In the genomic region with DNA sequence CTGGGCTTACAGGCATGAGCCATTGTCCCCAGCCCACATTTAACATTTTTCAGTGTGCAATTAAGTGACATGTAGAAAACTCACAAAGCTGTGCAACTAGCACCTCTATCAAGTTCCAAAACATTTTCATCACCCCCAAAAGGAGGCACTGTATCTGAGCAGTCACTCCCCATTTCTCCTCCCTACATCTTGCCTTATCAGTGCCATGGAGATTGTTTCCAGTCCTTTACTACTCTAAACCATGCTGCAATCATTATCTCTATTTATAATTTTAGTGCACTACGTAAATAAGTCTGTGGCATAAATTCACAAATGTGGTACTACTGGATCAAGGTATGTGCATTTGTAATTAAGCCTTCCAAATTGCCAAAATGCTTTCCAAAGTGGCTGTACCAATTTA, we compare ENCODE assay signal across 26 cellular contexts.
"Had no signal": no experiment of that assay in that cellular context is flagged by ENCODE, and none has a peak within 500 bp of the region (broad histone marks: within the 10 kb centered on the region; RNA-seq: fewer than 3 reads in every experiment).

No MANE protein-coding gene starts in this region.

- H3K4me1 Mint-ChIP-seq: nephron, neural crest cell had no signal

- DNase-seq: hippocampal formation; kidney glomerular epithelial cell; left cardiac atrium; lower lobe of right lung; mammary epithelial cell; mesenchymal stem cell; naive thymus-derived CD8-positive, alpha-beta T cell; nucleus accumbens; pancreas; right lobe of liver; stimulated activated CD4-positive, alpha-beta T cell treated with anti-CD3 and anti-CD28 coated beads, Interleukin-1b, Interleukin-23, amount 100 ng/mL, for 48 hours; stimulated activated CD4-positive, alpha-beta T cell treated with anti-CD3 and anti-CD28 coated beads, Interleukin-2, amount 100 ng/mL, for 48 hours; stimulated activated CD4-positive, alpha-beta T cell treated with anti-CD3 and anti-CD28 coated beads, Interleukin-4, amount 100 ng/mL, for 4 hours; stimulated activated CD8-positive, alpha-beta memory T cell treated with anti-CD3 and anti-CD28 coated beads, Interleukin-4, amount 100 ng/mL, for 48 hours; stimulated activated naive CD4-positive, alpha-beta T cell treated with Interleukin-2 at 50 U/mL for 16 hours; tibial artery; trophoblast cell; upper lobe of right lung had no signal

- ATAC-seq: left cardiac atrium; left lobe of liver; lower lobe of right lung; naive thymus-derived CD8-positive, alpha-beta T cell; pancreas; right lobe of liver; stimulated activated memory B cell treated with anti-CD40 and anti-IgM and Interleukin-4, amounts not matched to agents 10 μg/mL and 1 μg/mL and 100 μg/mL, for 72 hours; upper lobe of right lung had no signal

- H3K9me3 ChIP-seq: lower lobe of right lung, pancreas, prostate gland, right lobe of liver, suprapubic skin, thoracic aorta, tibial artery, upper lobe of right lung had no signal

- H3K27me3 Mint-ChIP-seq: naive thymus-derived CD8-positive, alpha-beta T cell; stimulated activated memory B cell treated with anti-CD40 and anti-IgM and Interleukin-4, amounts not matched to agents 10 μg/mL and 1 μg/mL and 100 μg/mL, for 72 hours had no signal

- H3K27ac ChIP-seq: lower lobe of right lung, pancreas, right lobe of liver, suprapubic skin, thoracic aorta, tibial artery, upper lobe of right lung had no signal

- H3K4me1 ChIP-seq: pancreas, suprapubic skin, upper lobe of right lung had no signal

- H3K27me3 ChIP-seq: pancreas, right lobe of liver, suprapubic skin, tibial artery, upper lobe of right lung had no signal

- H3K9me3 Mint-ChIP-seq: naive thymus-derived CD8-positive, alpha-beta T cell; nephron; neural crest cell; stimulated activated memory B cell treated with anti-CD40 and anti-IgM and Interleukin-4, amounts not matched to agents 10 μg/mL and 1 μg/mL and 100 μg/mL, for 72 hours had no signal

- H3K4me3 Mint-ChIP-seq: naive thymus-derived CD8-positive, alpha-beta T cell; nephron; neural crest cell; stimulated activated memory B cell treated with anti-CD40 and anti-IgM and Interleukin-4, amounts not matched to agents 10 μg/mL and 1 μg/mL and 100 μg/mL, for 72 hours had no signal

- H3K36me3 ChIP-seq: prostate gland had no signal

- H3K4me3 ChIP-seq: lower lobe of right lung, pancreas, prostate gland, right lobe of liver, smooth muscle cell, suprapubic skin, thoracic aorta, tibial artery, upper lobe of right lung had no signal

- H3K27ac Mint-ChIP-seq: nephron; stimulated activated memory B cell treated with anti-CD40 and anti-IgM and Interleukin-4, amounts not matched to agents 10 μg/mL and 1 μg/mL and 100 μg/mL, for 72 hours had no signal
